In the genomic region with DNA sequence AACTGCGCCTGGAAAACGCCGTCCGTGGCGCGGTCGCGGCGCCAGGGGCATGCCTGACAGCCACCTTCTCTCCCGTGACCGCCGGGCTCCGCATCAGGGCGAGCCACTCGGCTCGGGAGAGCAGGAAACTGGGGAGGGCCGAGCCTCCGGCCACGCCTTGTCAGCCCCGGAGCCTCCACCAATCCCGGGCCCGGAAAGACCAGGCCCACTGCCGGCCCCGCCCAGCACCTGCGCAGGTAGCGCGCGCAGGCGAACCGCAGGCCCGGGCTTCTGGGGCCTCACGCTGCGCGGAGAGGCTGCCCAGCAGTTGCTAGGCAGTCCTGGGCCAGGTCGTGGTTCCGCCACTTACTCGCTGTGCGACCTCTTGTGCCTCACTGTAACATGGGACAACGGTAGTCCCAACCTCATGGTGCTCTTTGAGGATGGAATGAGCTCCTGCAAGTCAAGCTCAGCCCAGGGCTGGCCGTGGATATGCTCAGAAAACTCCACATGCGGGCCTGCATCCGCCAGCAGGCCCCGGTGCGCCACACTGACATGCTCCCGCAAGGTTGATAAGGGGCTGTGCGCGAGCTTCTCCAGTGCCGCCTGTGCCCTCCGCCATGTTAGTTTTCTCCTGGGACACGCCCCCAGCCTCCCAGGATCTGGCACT, we compare ENCODE assay signal across 9 cellular contexts.
DNase-seq lines count a peak whose midpoint lies in the region; TF ChIP-seq lines count a peak whose summit lies in the region.
"Had no signal": no experiment of that assay in that cellular context is flagged by ENCODE, and none has a peak within 500 bp of the region (broad histone marks: within the 10 kb centered on the region; RNA-seq: fewer than 3 reads in every experiment).

No MANE protein-coding gene starts in this region.

- H3K4me1 Mint-ChIP-seq in activated naive CD4-positive, alpha-beta T cell treated with anti-CD3 and anti-CD28 coated beads, Interleukin-2, amount 10 ng/mL, durations not matched to agents 7 days and 5 days, result peaks cover 14% of the 10 kb centered on the region

- H3K36me3 Mint-ChIP-seq in activated naive CD4-positive, alpha-beta T cell treated with anti-CD3 and anti-CD28 coated beads, Interleukin-2, amount 10 ng/mL, durations not matched to agents 7 days and 5 days, result no peaks in the 10 kb centered on the region

- no peaks in the 10 kb centered on the region for H3K36me3 ChIP-seq in HUES48 (ENCODE audit: control insufficient read depth, insufficient read depth, low read length)
- H3K36me3 ChIP-seq in iPS DF 6.9 (ENCODE audit: control insufficient read depth, insufficient read depth, low read length), result no peaks in the 10 kb centered on the region
- no peaks in the 10 kb centered on the region for H3K36me3 ChIP-seq in spleen

- no peaks in the 10 kb centered on the region for H3K9me3 ChIP-seq in HUES48 (ENCODE audit: control insufficient read depth, insufficient read depth, low read length)
- H3K9me3 ChIP-seq in iPS DF 6.9 (ENCODE audit: control insufficient read depth, insufficient read depth, low read length), result no peaks in the 10 kb centered on the region
- no peaks in the 10 kb centered on the region for H3K9me3 ChIP-seq in spleen

- H3K27me3 Mint-ChIP-seq in activated naive CD4-positive, alpha-beta T cell treated with anti-CD3 and anti-CD28 coated beads, Interleukin-2, amount 10 ng/mL, durations not matched to agents 7 days and 5 days, result peaks cover 84% of the 10 kb centered on the region

- CTCF ChIA-PET in activated naive CD4-positive, alpha-beta T cell treated with anti-CD3 and anti-CD28 coated beads, Interleukin-2, amount 10 ng/mL, durations not matched to agents 7 days and 5 days (lab: Charles Lee), result no interaction called here

- DNase-seq in activated naive CD4-positive, alpha-beta T cell treated with anti-CD3 and anti-CD28 coated beads, Interleukin-2, amount 10 ng/mL, durations not matched to agents 7 days and 5 days, result peak; percentile 64
- DNase-seq in iPS DF 6.9 (ENCODE audit: low read depth, low spot score), result peak; percentile 80
- DNase-seq in spleen, result peak; percentile 72
- DNase-seq in NOMO-1 (lab: John Stamatoyannopoulos, UW; ENCODE audit: unreplicated experiment in 2 of 2), result no peak
- no peak for DNase-seq in inferior parietal cortex (ENCODE audit: extremely low spot score)
- DNase-seq in foreskin melanocyte, result no peak
- no peak for DNase-seq in NCI-H2196 treated with DMSO at 0.1 percent for 48 hours (lab: John Stamatoyannopoulos, UW; ENCODE audit: unreplicated experiment)
- DNase-seq: NCI-H1105 had no signal

- no peak overlapping the region for H3K9ac ChIP-seq in HUES48 (ENCODE audit: low read depth, low read length)

- no peak for TF ChIP-seq POLR2A in spleen (IDR thresholded peaks at IDR 0.05)

- intact Hi-C loops in spleen (cut with DNase I; ENCODE audit: low total_unique reads), result no loop called here

- no CpG with 5 or more reads among the region's 50 CpGs for WGBS in iPS DF 6.9 (ENCODE audit: insufficient coverage, insufficient read length)
- 12 to 56% (median 13%) methylated on average over 6 to 50 of the region's 50 CpGs for WGBS in spleen, 5 donors

- no peaks in the 10 kb centered on the region for H3K9me3 Mint-ChIP-seq in activated naive CD4-positive, alpha-beta T cell treated with anti-CD3 and anti-CD28 coated beads, Interleukin-2, amount 10 ng/mL, durations not matched to agents 7 days and 5 days

- peak overlapping the region; percentile 36 for H3K4me3 Mint-ChIP-seq in activated naive CD4-positive, alpha-beta T cell treated with anti-CD3 and anti-CD28 coated beads, Interleukin-2, amount 10 ng/mL, durations not matched to agents 7 days and 5 days

- H3K4me3 ChIP-seq in HUES48 (ENCODE audit: low read depth, low read length) (peak overlapping the region; percentile 65), iPS DF 6.9 (ENCODE audit: low read length) (peak overlapping the region; percentile 52), spleen (peak overlapping the region in 6 of 8 donors; percentile 4 to 54 (median 13))

- H3K27me3 ChIP-seq in HUES48 (ENCODE audit: control insufficient read depth, insufficient read depth, low read length), result peaks cover 73% of the 10 kb centered on the region
- peaks cover 7% of the 10 kb centered on the region; the same call in 1 of the 2 replicates for H3K27me3 ChIP-seq in iPS DF 6.9 (ENCODE audit: control insufficient read depth, insufficient read depth, low read length)
- H3K27me3 ChIP-seq in spleen (replicated peaks in 1 of 7), result peaks cover 3 to 74% (median 32%) of the 10 kb centered on the region in 7 donors

- peaks cover 7% of the 10 kb centered on the region; the same call in 1 of the 2 replicates for H3K4me1 ChIP-seq in HUES48 (ENCODE audit: control insufficient read depth, insufficient read depth, low read length)
- H3K4me1 ChIP-seq in iPS DF 6.9 (ENCODE audit: control insufficient read depth, insufficient read depth, low read length), result peaks cover 4% of the 10 kb centered on the region
- H3K4me1 ChIP-seq in spleen, result peaks cover 5 to 17% (median 12%) of the 10 kb centered on the region in 6 donors

- H3K27ac Mint-ChIP-seq in activated naive CD4-positive, alpha-beta T cell treated with anti-CD3 and anti-CD28 coated beads, Interleukin-2, amount 10 ng/mL, durations not matched to agents 7 days and 5 days, result no peak overlapping the region

- H3K27ac ChIP-seq in HUES48 (ENCODE audit: low read depth, low read length), result no peak overlapping the region
- no peak overlapping the region for H3K27ac ChIP-seq in iPS DF 6.9 (ENCODE audit: low read length)
- H3K27ac ChIP-seq in spleen, result no peak overlapping the region

- no peak for TF ChIP-seq CTCF in spleen (IDR thresholded peaks at IDR 0.05 in 8 of 11, conservative IDR thresholded peaks at IDR 0.05 in 3 of 11)

Comparison
In these comparisons a context has a peak if more than half of its experiments do, and no peak if none do; other contexts are left out.
1. H3K4me3 ChIP-seq: peak in every context shown above with its lines; median percentile 65 in HUES48; 52 in iPS DF 6.9; 13 in spleen.
2. DNase-seq: peak in activated naive CD4-positive, alpha-beta T cell treated with anti-CD3 and anti-CD28 coated beads, Interleukin-2, amount 10 ng/mL, durations not matched to agents 7 days and 5 days (single experiment), iPS DF 6.9 (single experiment) and spleen (single experiment); none in NOMO-1 (0 of 2), inferior parietal cortex (single experiment), foreskin melanocyte (single experiment) and NCI-H2196 treated with DMSO at 0.1 percent for 48 hours (single experiment).